In the genomic region with DNA sequence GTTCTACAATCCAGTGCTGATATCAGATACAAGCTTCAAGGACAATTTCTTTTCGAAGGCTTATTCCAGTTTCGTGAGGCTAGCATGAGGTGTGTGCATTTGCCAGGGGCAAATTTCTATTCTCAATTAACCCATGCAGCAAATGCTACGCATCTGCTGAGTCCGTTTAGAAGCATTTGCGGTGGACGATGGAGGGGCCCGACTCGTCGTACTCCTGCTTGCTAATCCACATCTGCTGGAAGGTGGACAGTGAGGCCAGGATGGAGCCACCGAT, we compare ENCODE assay signal across 9 cellular contexts. TPM values are rescaled to one million over a fixed set of nuclear protein-coding genes. Genes with fewer than 3 reads are reported as not detected.
DNase-seq lines count a peak whose midpoint lies in the region; ATAC-seq, FAIRE-seq and TF ChIP-seq lines count a peak whose summit lies in the region.
"Had no signal": no experiment of that assay in that cellular context is flagged by ENCODE, and none has a peak within 500 bp of the region (broad histone marks: within the 10 kb centered on the region; RNA-seq: fewer than 3 reads in every experiment).

No MANE protein-coding gene starts in this region.

- peak overlapping the region; percentile 87 for H3K27ac ChIP-seq in Panc1 (ENCODE audit: low read length)
- H3K27ac ChIP-seq in epithelial cell of prostate, result peak overlapping the region; percentile 100
- peak overlapping the region in 3 of 4 donors; percentile 84 to 100 (median 100) for H3K27ac ChIP-seq in pancreas

- TF ChIP-seq CTCF in Caco-2 (IDR thresholded peaks at IDR 0.05; ENCODE audit: insufficient read depth in 1 of 2, low read depth in 1 of 2, low read length in 1 of 2, severe bottlenecking in 1 of 2, unreplicated experiment in 1 of 2) (no peak), Panc1 (IDR thresholded peaks at IDR 0.05) (no peak), pancreas (IDR thresholded peaks at IDR 0.05) (no peak)

- WGBS in pancreas, 2 donors, result 1% methylated on average over 10 of the region's 10 CpGs

- peak overlapping the region; percentile 77 for H3K27ac Mint-ChIP-seq in Caco-2 (ENCODE audit: unreplicated experiment)

- H3K27me3 ChIP-seq in Caco-2 (replicated peaks; ENCODE audit: control insufficient read depth, insufficient read depth, low read length) (no peaks in the 10 kb centered on the region), Panc1 (ENCODE audit: control insufficient read depth, insufficient read depth, low read length) (no peaks in the 10 kb centered on the region), pancreas (no peaks in the 10 kb centered on the region)

- H3K27me3 Mint-ChIP-seq in Caco-2 (ENCODE audit: insufficient read depth, unreplicated experiment), result no peaks in the 10 kb centered on the region

- H3K4me3 ChIP-seq in Caco-2 (ENCODE audit: low read depth, low read length) (peak overlapping the region; percentile 72), Panc1 (ENCODE audit: low read depth in 2 of 2, low read length in 2 of 2) (peak overlapping the region; percentile 67 to 100), pancreas (peak overlapping the region; percentile 77 to 97 (median 88))

- H3K9me3 Mint-ChIP-seq in Caco-2 (ENCODE audit: unreplicated experiment), result no peaks in the 10 kb centered on the region

- no peaks in the 10 kb centered on the region for H3K9me3 ChIP-seq in Caco-2
- H3K9me3 ChIP-seq in Panc1 (ENCODE audit: control insufficient read depth, insufficient read depth, low read depth, low read length), result no peaks in the 10 kb centered on the region
- H3K9me3 ChIP-seq in pancreas, result no peaks in the 10 kb centered on the region

- peak overlapping the region; percentile 92 for H3K4me3 Mint-ChIP-seq in Caco-2 (ENCODE audit: unreplicated experiment)

- POLR2A ChIA-PET in Caco-2 (lab: Charles Lee) (interaction anchor here (1.0 kb wide), 1 partner anchor 9 kb away, joined by 4 read pairs; no protein-coding TSS in a partner anchor), Panc1 (lab: Charles Lee) (interaction anchor here (0.5 to 0.6 kb wide), 2 partner anchors 114 to 118 kb away, joined by 3 to 5 read pairs; no protein-coding TSS in a partner anchor)

- ATAC-seq in Panc1 (no peak), pancreas (no peak), HG02973 (IDR thresholded peaks at IDR 0.05; ENCODE audit: unreplicated experiment) (no peak), GM21576 (IDR thresholded peaks at IDR 0.05; ENCODE audit: unreplicated experiment) (no peak)

- intact Hi-C loops in Caco-2 (cut with micrococcal nuclease; ENCODE audit: unreplicated experiment) (loop anchor here (10.0 kb wide), 1 partner anchor 116 kb away; the partner anchor contains the start of gene BAHCC1), Panc1 (cut with micrococcal nuclease; ENCODE audit: unreplicated experiment) (no loop called here), pancreas (cut with DNase I) (loop anchor here in 1 of 3 donors (2.0 kb wide), 1 partner anchor 114 kb away; no protein-coding TSS in a partner anchor)

- no peak for FAIRE-seq in pancreas (lab: Jason Lieb, UNC)
- FAIRE-seq: TTC549 had no signal

- in situ Hi-C loops in Panc1 (cut with HindIII; ENCODE audit: low pct_unique_long_range_greater_than_20kb, low sequenced_read_pairs), result no loop called here

- peak in 1 of 2 experiments; percentile 38 for DNase-seq in Caco-2
- DNase-seq in Panc1 (ENCODE audit: low read depth, low spot score), result no peak
- no peak for DNase-seq in epithelial cell of prostate (ENCODE audit: low read depth, low spot score)
- DNase-seq in pancreas, result no peak
- DNase-seq in NCI-H226, result no peak
- DNase-seq in NCI-H2227 (lab: John Stamatoyannopoulos, UW; ENCODE audit: unreplicated experiment), result no peak

- H3K4me1 Mint-ChIP-seq in Caco-2 (ENCODE audit: low read depth, unreplicated experiment), result peaks cover 26% of the 10 kb centered on the region

- CTCF ChIA-PET in Caco-2 (lab: Charles Lee) (no interaction called here), Panc1 (lab: Charles Lee) (no interaction called here)

- BruUV-seq in Caco-2 (replicated peaks; lab: Mats Ljungman, UMichigan) (no TSS peak), Panc1 (replicated peaks; lab: Mats Ljungman, UMichigan) (no TSS peak)

- H3K36me3 ChIP-seq in Caco-2 (ENCODE audit: control insufficient read depth, insufficient read depth, low read length) (peaks cover 14% of the 10 kb centered on the region), Panc1 (ENCODE audit: control insufficient read depth, insufficient read depth, low read length) (peaks cover 31% of the 10 kb centered on the region), pancreas (peaks cover 9 to 21% (median 18%) of the 10 kb centered on the region in 3 donors)

- H3K4me1 ChIP-seq in Caco-2 (peaks cover 23% of the 10 kb centered on the region), Panc1 (ENCODE audit: control insufficient read depth, insufficient read depth, low read length) (peaks cover 13% of the 10 kb centered on the region), pancreas (peaks cover 1 to 8% (median 2%) of the 10 kb centered on the region in 3 donors)

- peaks cover 89% of the 10 kb centered on the region for H3K36me3 Mint-ChIP-seq in Caco-2 (ENCODE audit: insufficient read depth, unreplicated experiment)

RNA-seq across cellular contexts. Expression of gene ACTG1, which starts 2.1 kb away (rescaled TPM):
- total RNA-seq in Caco-2 (2022) (1,436 and 1,933 TPM in 2 replicates), Panc1 (2021; ENCODE audit: unreplicated experiment) (4,502 TPM), pancreas (1,000 to 10,000 TPM; 1,458 to 2,872 (median 2,024) TPM)
- 6,760 TPM for polyA plus RNA-seq in Panc1 (2012; ENCODE audit: insufficient read length)
- 1,000 to 10,000 TPM in 1 of 2 donors, 100 to 1,000 TPM in 1; 889 to 1,003 TPM for polyA plus RNA-seq in pancreas

RNA-seq across cellular contexts. Expression of gene FSCN2, which starts 17.7 kb away (rescaled TPM):
- total RNA-seq in Caco-2 (2022), result 2.1 and 2.9 TPM in 2 replicates
- 1.2 TPM for total RNA-seq in Panc1 (2021; ENCODE audit: unreplicated experiment)
- polyA plus RNA-seq in Panc1 (2012; ENCODE audit: insufficient read length), result 9.6 TPM
- total RNA-seq in pancreas, result 10 to 100 TPM in 4 of 6 donors, 1 to 10 TPM in 2; 7.9 to 11.9 (median 10.7) TPM
- 10 to 100 TPM in 1 of 2 donors, 1 to 10 TPM in 1; 2.5 to 15.3 TPM for polyA plus RNA-seq in pancreas

RNA-seq across cellular contexts. Expression of gene FAAP100, which starts 41.7 kb away (rescaled TPM):
- total RNA-seq in Caco-2 (2022) (38.5 and 42.2 TPM in 2 replicates), Panc1 (2021; ENCODE audit: unreplicated experiment) (265 TPM), pancreas (10 to 100 TPM in 5 of 6 donors, 1 to 10 TPM in 1; 9.4 to 17.5 (median 12.2) TPM)
- 232 TPM for polyA plus RNA-seq in Panc1 (2012; ENCODE audit: insufficient read length)
- 10 to 100 TPM; 40.0 to 66.0 TPM for polyA plus RNA-seq in pancreas
